Comparison of ENCODE assay signal across 16 cellular contexts in genomic region chr15:64961013-64961412, GRCh38.
"Had no signal": no experiment of that assay in that cellular context is flagged by ENCODE, and none has a peak within 500 bp of the region (broad histone marks: within the 10 kb centered on the region; RNA-seq: fewer than 3 reads in every experiment).

No MANE protein-coding gene starts in this region.

- H3K4me1 Mint-ChIP-seq: activated B cell treated with CpG ODN at 0.5 μM for 24 hours; stimulated activated memory B cell treated with anti-CD40 and anti-IgM and Interleukin-4, amounts not matched to agents 10 μg/mL and 1 μg/mL and 100 μg/mL, for 72 hours had no signal

- H3K9me3 Mint-ChIP-seq: activated B cell treated with CpG ODN at 0.5 μM for 24 hours; effector memory CD8-positive, alpha-beta T cell; stimulated activated memory B cell treated with anti-CD40 and anti-IgM and Interleukin-4, amounts not matched to agents 10 μg/mL and 1 μg/mL and 100 μg/mL, for 72 hours had no signal

- H3K27me3 Mint-ChIP-seq: activated B cell treated with CpG ODN at 0.5 μM for 24 hours; effector memory CD8-positive, alpha-beta T cell; stimulated activated memory B cell treated with anti-CD40 and anti-IgM and Interleukin-4, amounts not matched to agents 10 μg/mL and 1 μg/mL and 100 μg/mL, for 72 hours had no signal

- H3K27ac Mint-ChIP-seq: activated B cell treated with CpG ODN at 0.5 μM for 24 hours; stimulated activated memory B cell treated with anti-CD40 and anti-IgM and Interleukin-4, amounts not matched to agents 10 μg/mL and 1 μg/mL and 100 μg/mL, for 72 hours had no signal

- H3K4me3 ChIP-seq: breast epithelium, gastroesophageal sphincter, lung, pancreas, transverse colon had no signal

- H3K4me1 ChIP-seq: breast epithelium, gastroesophageal sphincter, pancreas, transverse colon had no signal

- H3K4me3 Mint-ChIP-seq: activated B cell treated with CpG ODN at 0.5 μM for 24 hours; effector memory CD8-positive, alpha-beta T cell; stimulated activated memory B cell treated with anti-CD40 and anti-IgM and Interleukin-4, amounts not matched to agents 10 μg/mL and 1 μg/mL and 100 μg/mL, for 72 hours had no signal

- H3K9me3 ChIP-seq: breast epithelium, gastroesophageal sphincter, pancreas, transverse colon had no signal

- H3K27ac ChIP-seq: breast epithelium, gastroesophageal sphincter, pancreas, transverse colon had no signal

- ATAC-seq: effector memory CD8-positive, alpha-beta T cell; gastroesophageal sphincter; pancreas; stimulated activated memory B cell treated with anti-CD40 and anti-IgM and Interleukin-4, amounts not matched to agents 10 μg/mL and 1 μg/mL and 100 μg/mL, for 72 hours had no signal

- DNase-seq: activated B cell treated with CpG ODN at 0.5 μM for 24 hours; activated CD4-positive, alpha-beta T cell treated with anti-CD3 and anti-CD28 coated beads, Interleukin-2, amount 50 U/mL, for 1 hour; activated naive CD4-positive, alpha-beta T cell; activated T-cell treated with anti-CD3 and anti-CD28 coated beads for 4 hours; aorta; cerebellar nuclear complex; dermis blood vessel endothelial cell; effector memory CD8-positive, alpha-beta T cell; islet precursor cell; midbrain; pancreas; transverse colon had no signal

- H3K27me3 ChIP-seq: breast epithelium, gastroesophageal sphincter, pancreas, transverse colon had no signal
